Comparison of ENCODE assay signal across 8 cellular contexts in genomic region chr18:26656944-26657536, GRCh38.
DNase-seq lines count a peak whose midpoint lies in the region; ATAC-seq and TF ChIP-seq lines count a peak whose summit lies in the region.

No MANE protein-coding gene starts in this region.

- H3K27me3 Mint-ChIP-seq in dendritic cell treated with granulocyte-macrophage colony-stimulating factor and Interleukin-4, amounts not matched to agents 40 ng/mL and 50 ng/mL, for 4 days: peaks cover 54% of the 10 kb centered on the region
- peaks cover 55 to 65% of the 10 kb centered on the region in 2 donors for H3K27me3 Mint-ChIP-seq in stimulated activated naive B cell treated with anti-CD40 and anti-IgM and Interleukin-4, amounts not matched to agents 10 μg/mL and 1 μg/mL and 100 μg/mL, for 72 hours

- ATAC-seq in GM19452 (IDR thresholded peaks at IDR 0.05; ENCODE audit: unreplicated experiment) (peak; percentile 66), left lobe of liver (peak; percentile 86)
- peak; percentile 41 to 52 for ATAC-seq in stimulated activated naive B cell treated with anti-CD40 and anti-IgM and Interleukin-4, amounts not matched to agents 10 μg/mL and 1 μg/mL and 100 μg/mL, for 72 hours (replicated peaks)

- H3K4me3 ChIP-seq in SJCRH30: peak overlapping the region; percentile 66

- intact Hi-C loops in dendritic cell treated with granulocyte-macrophage colony-stimulating factor and Interleukin-4, amounts not matched to agents 40 ng/mL and 50 ng/mL, for 4 days (cut with micrococcal nuclease): loop anchor here (5.0 kb wide), 2 partner anchors 105 to 350 kb away; no protein-coding TSS in a partner anchor

- no peak overlapping the region for H3K27ac Mint-ChIP-seq in dendritic cell treated with granulocyte-macrophage colony-stimulating factor and Interleukin-4, amounts not matched to agents 40 ng/mL and 50 ng/mL, for 4 days
- peak overlapping the region; percentile 15 for H3K27ac Mint-ChIP-seq in stimulated activated naive B cell treated with anti-CD40 and anti-IgM and Interleukin-4, amounts not matched to agents 10 μg/mL and 1 μg/mL and 100 μg/mL, for 72 hours

- H3K4me3 Mint-ChIP-seq in dendritic cell treated with granulocyte-macrophage colony-stimulating factor and Interleukin-4, amounts not matched to agents 40 ng/mL and 50 ng/mL, for 4 days: peak overlapping the region; percentile 80
- peak overlapping the region; percentile 79 for H3K4me3 Mint-ChIP-seq in stimulated activated naive B cell treated with anti-CD40 and anti-IgM and Interleukin-4, amounts not matched to agents 10 μg/mL and 1 μg/mL and 100 μg/mL, for 72 hours

- H3K4me1 Mint-ChIP-seq in dendritic cell treated with granulocyte-macrophage colony-stimulating factor and Interleukin-4, amounts not matched to agents 40 ng/mL and 50 ng/mL, for 4 days (ENCODE audit: low read depth): peaks cover 24% of the 10 kb centered on the region
- peaks cover 7 to 11% of the 10 kb centered on the region in 2 donors for H3K4me1 Mint-ChIP-seq in stimulated activated naive B cell treated with anti-CD40 and anti-IgM and Interleukin-4, amounts not matched to agents 10 μg/mL and 1 μg/mL and 100 μg/mL, for 72 hours

- no peak for TF ChIP-seq EP300 in Ishikawa (IDR thresholded peaks at IDR 0.05; ENCODE audit: borderline replicate concordance)

- H3K27me3 ChIP-seq in SJCRH30: no peaks in the 10 kb centered on the region

- TF ChIP-seq RAD21 in Ishikawa (IDR thresholded peaks at IDR 0.05; ENCODE audit: low read depth): no peak

- peak overlapping the region; percentile 13; the same call in 1 of the 2 replicates for H3K27ac ChIP-seq in SJCRH30

- H3K36me3 Mint-ChIP-seq in dendritic cell treated with granulocyte-macrophage colony-stimulating factor and Interleukin-4, amounts not matched to agents 40 ng/mL and 50 ng/mL, for 4 days (ENCODE audit: low read depth): no peaks in the 10 kb centered on the region
- no peaks in the 10 kb centered on the region for H3K36me3 Mint-ChIP-seq in stimulated activated naive B cell treated with anti-CD40 and anti-IgM and Interleukin-4, amounts not matched to agents 10 μg/mL and 1 μg/mL and 100 μg/mL, for 72 hours

- no peaks in the 10 kb centered on the region for H3K9me3 ChIP-seq in SJCRH30 (replicated peaks)

- no peaks in the 10 kb centered on the region for H3K4me1 ChIP-seq in SJCRH30

- DNase-seq in D341Med (ENCODE audit: low spot score) (peak; percentile 84), SJCRH30 (peak; percentile 46 to 61), left lobe of liver (ENCODE audit: low spot score) (peak; percentile 88), SKM-1 (lab: John Stamatoyannopoulos, UW; ENCODE audit: unreplicated experiment) (no peak)
- DNase-seq in stimulated activated naive B cell treated with anti-CD40 and anti-IgM and Interleukin-4, amounts not matched to agents 10 μg/mL and 1 μg/mL and 100 μg/mL, for 72 hours: no peak

- no peaks in the 10 kb centered on the region for H3K36me3 ChIP-seq in SJCRH30

- no peaks in the 10 kb centered on the region for H3K9me3 Mint-ChIP-seq in dendritic cell treated with granulocyte-macrophage colony-stimulating factor and Interleukin-4, amounts not matched to agents 40 ng/mL and 50 ng/mL, for 4 days
- H3K9me3 Mint-ChIP-seq in stimulated activated naive B cell treated with anti-CD40 and anti-IgM and Interleukin-4, amounts not matched to agents 10 μg/mL and 1 μg/mL and 100 μg/mL, for 72 hours: no peaks in the 10 kb centered on the region

TF ChIP-seq in Ishikawa, 13 proteins besides CTCF, POLR2A, EP300 and RAD21:
- peak; percentile 60 for TF ChIP-seq TAF1 (IDR thresholded peaks at IDR 0.05; ENCODE audit: low read depth)
- peak; percentile 69 for TF ChIP-seq MAX (IDR thresholded peaks at IDR 0.05)
- TF ChIP-seq TEAD4 (IDR thresholded peaks at IDR 0.05): no peak
- TF ChIP-seq YY1 (IDR thresholded peaks at IDR 0.05; ENCODE audit: low read depth): no peak
- no peak for TF ChIP-seq NFIC (IDR thresholded peaks at IDR 0.05)

Comparison
In these comparisons a context has a peak if more than half of its experiments do, and no peak if none do; other contexts are left out.
1. DNase-seq: peak in D341Med (single experiment), SJCRH30 (2 of 2) and left lobe of liver (single experiment); none in stimulated activated naive B cell treated with anti-CD40 and anti-IgM and Interleukin-4, amounts not matched to agents 10 μg/mL and 1 μg/mL and 100 μg/mL, for 72 hours (single experiment) and SKM-1 (single experiment).
2. Peak in every context shown above with its lines, with median percentiles within 50 percentile points of each other: ATAC-seq.